ENCODE assay signal across 14 cellular contexts in genomic region chr17:76553163-76553908, GRCh38. TPM values are rescaled to one million over a fixed set of nuclear protein-coding genes. Genes with fewer than 3 reads are reported as not detected.
A peak's percentile ranks its signal among the peaks of the same experiment; 100 is the strongest.
DNase-seq lines count a peak whose midpoint lies in the region; ATAC-seq, FAIRE-seq and TF ChIP-seq lines count a peak whose summit lies in the region.
"Had no signal": no experiment of that assay in that cellular context is flagged by ENCODE, and none has a peak within 500 bp of the region (broad histone marks: within the 10 kb centered on the region; RNA-seq: fewer than 3 reads in every experiment).

No MANE protein-coding gene starts in this region.

- H3K27me3 ChIP-seq in gastrocnemius medialis, result no peaks in the 10 kb centered on the region
- H3K27me3 ChIP-seq: esophagus muscularis mucosa, tibial nerve had no signal

- peaks cover 17 to 35% of the 10 kb centered on the region in 2 donors for H3K4me1 ChIP-seq in gastrocnemius medialis
- H3K4me1 ChIP-seq: prostate gland had no signal

- no peak overlapping the region for H3K4me3 ChIP-seq in gastrocnemius medialis
- H3K4me3 ChIP-seq: esophagus muscularis mucosa, prostate gland, tibial nerve had no signal

- TF ChIP-seq CTCF in RWPE1 (conservative IDR thresholded peaks at IDR 0.05; ENCODE audit: low read depth) (no peak), gastrocnemius medialis (IDR thresholded peaks at IDR 0.05 in 4 of 5, conservative IDR thresholded peaks at IDR 0.05 in 1 of 5) (no peak)

- intact Hi-C loops in gastrocnemius medialis (cut with DNase I; ENCODE audit: low total_unique reads), result no loop called here

- ATAC-seq in gastrocnemius medialis, result no peak
- ATAC-seq: natural killer cell; stimulated activated effector memory CD8-positive, alpha-beta T cell treated with anti-CD3 and anti-CD28 coated beads, Interleukin-12 subunit alpha, Interleukin-12 subunit beta, amount 100 ng/mL, for 72 hours; T-helper 17 cell had no signal

- no peak for FAIRE-seq in GM12892 (lab: Jason Lieb, UNC)

- in situ Hi-C loops in gastrocnemius medialis (cut with MboI; ENCODE audit: low sequenced_read_pairs in 4 of 4), result loop anchor here in 1 of 4 donors (25.0 kb wide), 1 partner anchor 159 kb away; the partner anchor contains the start of gene MXRA7

- no peaks in the 10 kb centered on the region for H3K36me3 ChIP-seq in gastrocnemius medialis
- H3K36me3 ChIP-seq: esophagus muscularis mucosa, prostate gland, tibial nerve had no signal

- no peaks in the 10 kb centered on the region for H3K9me3 ChIP-seq in gastrocnemius medialis
- H3K9me3 ChIP-seq: esophagus muscularis mucosa, prostate gland, tibial nerve had no signal

- POLR2A ChIA-PET in RWPE1 (lab: Yijun Ruan, JAX; ENCODE audit: low non-redundant PET), result no interaction called here

- no peak for TF ChIP-seq POLR2A in gastrocnemius medialis (IDR thresholded peaks at IDR 0.05)
- no peak for TF ChIP-seq POLR2A in GM12892 (IDR thresholded peaks at IDR 0.05; ENCODE audit: low read depth, low read length)

- DNase-seq in RWPE1 (ENCODE audit: low spot score) (no peak), caudate nucleus (lab: John Stamatoyannopoulos, UW) (peak in 1 of 61 donors; percentile 30), gastrocnemius medialis (no peak), GM12892 (ENCODE audit: insufficient read length) (no peak), NCI-H748 treated with DMSO at 0.1 percent for 48 hours (lab: John Stamatoyannopoulos, UW) (no peak)
- DNase-seq: activated CD8-positive, alpha-beta memory T cell treated with anti-CD3 and anti-CD28 coated beads for 24 hours; GF-D8; natural killer cell; T-helper 17 cell had no signal

- CTCF ChIA-PET in RWPE1 (lab: Yijun Ruan, JAX), result no interaction called here

- H3K27ac ChIP-seq in RWPE1 (peak overlapping the region; percentile 91), caudate nucleus (ENCODE audit: low read depth, low read length) (peak overlapping the region; percentile 74), gastrocnemius medialis (peak overlapping the region; percentile 57 to 73 (median 67))
- H3K27ac ChIP-seq: prostate gland had no signal

RNA-seq across cellular contexts. Expression of gene PRCD, which starts 13.5 kb away (rescaled TPM):
- total RNA-seq in gastrocnemius medialis, result 1 to 10 TPM in 2 of 4 donors, under 1 TPM in 1, not detected in 1; 0.33 to 3.7 (median 1.1) TPM
- polyA plus RNA-seq in GM12892 (2012; ENCODE audit: missing spikeins), result not detected
- total RNA-seq: activated T-helper 1 cell treated with anti-CD3 and anti-CD28 coated beads, Interleukin-12 subunit alpha, Interleukin-12 subunit beta, Interleukin-2, Interleukin-4 antibody, amounts not matched to agents 30 ng/mL and 10 ng/mL and 1 ng/mL, durations not matched to agents 14 hours and 24 hours and 36 hours had no signal

RNA-seq across cellular contexts. Expression of gene CYGB, which starts 15.8 kb away (rescaled TPM):
- 10 to 100 TPM in 2 of 4 donors, 1 to 10 TPM in 2; 8.1 to 19.7 (median 10.6) TPM for total RNA-seq in gastrocnemius medialis
- polyA plus RNA-seq in GM12892 (2012; ENCODE audit: missing spikeins), result not detected
- total RNA-seq: activated T-helper 1 cell treated with anti-CD3 and anti-CD28 coated beads, Interleukin-12 subunit alpha, Interleukin-12 subunit beta, Interleukin-2, Interleukin-4 antibody, amounts not matched to agents 30 ng/mL and 10 ng/mL and 1 ng/mL, durations not matched to agents 14 hours and 24 hours and 36 hours; T-helper 17 cell had no signal

RNA-seq across cellular contexts. Expression of gene ST6GALNAC2, which starts 32.3 kb away (rescaled TPM):
- total RNA-seq in gastrocnemius medialis, result 10 to 100 TPM; 13.6 to 31.1 (median 27.4) TPM
- polyA plus RNA-seq in GM12892 (2012; ENCODE audit: missing spikeins), result not detected
- total RNA-seq: activated T-helper 1 cell treated with anti-CD3 and anti-CD28 coated beads, Interleukin-12 subunit alpha, Interleukin-12 subunit beta, Interleukin-2, Interleukin-4 antibody, amounts not matched to agents 30 ng/mL and 10 ng/mL and 1 ng/mL, durations not matched to agents 14 hours and 24 hours and 36 hours had no signal

RNA-seq across cellular contexts. Expression of gene RHBDF2, which starts 52.1 kb away (rescaled TPM):
- total RNA-seq in gastrocnemius medialis, result 10 to 100 TPM; 11.4 to 29.8 (median 23.3) TPM
- 16.3 TPM for polyA plus RNA-seq in GM12892 (2012; ENCODE audit: missing spikeins)
